ENCODE assay signal across 15 cellular contexts in genomic region chr15:79290642-79291275, GRCh38. TPM values are rescaled to one million over a fixed set of nuclear protein-coding genes. Genes with fewer than 3 reads are reported as not detected.
DNase-seq lines count a peak whose midpoint lies in the region; ATAC-seq lines count a peak whose summit lies in the region.
"Had no signal": no experiment of that assay in that cellular context is flagged by ENCODE, and none has a peak within 500 bp of the region (broad histone marks: within the 10 kb centered on the region; RNA-seq: fewer than 3 reads in every experiment).

No MANE protein-coding gene starts in this region.

- H4K20me1 ChIP-seq in Karpas-422 (ENCODE audit: insufficient read depth, low read depth, low read length) = no peaks in the 10 kb centered on the region

- peak overlapping the region; percentile 20 for H3K4me2 ChIP-seq in Karpas-422 (ENCODE audit: low read depth, low read length, poor library complexity, severe bottlenecking)

- no peaks in the 10 kb centered on the region for H3K36me3 ChIP-seq in Karpas-422 (ENCODE audit: insufficient read depth, low read length)

- no peak for DNase-seq in stimulated activated naive CD8-positive, alpha-beta T cell treated with anti-CD3 and anti-CD28 coated beads, Interleukin-15, Interleukin-2, amounts not matched to agents 100 U/mL and 50 U/mL, for 24 hours
- no peak for DNase-seq in stimulated activated naive CD8-positive, alpha-beta T cell treated with anti-CD3 and anti-CD28 coated beads, Interleukin-15, amount 100 ng/mL, for 72 hours
- peak; percentile 61 for DNase-seq in Karpas-422
- no peak for DNase-seq in activated naive CD8-positive, alpha-beta T cell treated with anti-CD3 and anti-CD28 coated beads for 36 hours
- DNase-seq in C1 segment of cervical spinal cord (lab: John Stamatoyannopoulos, UW) = no peak
- DNase-seq in substantia nigra (lab: John Stamatoyannopoulos, UW) = no peak
- DNase-seq in HPDE6-E6E7 (ENCODE audit: extremely low spot score) = no peak
- DNase-seq: COR-L47, DMS153, H7, NCI-H1436 treated with DMSO at 0.1 percent for 48 hours, NCI-H2081 treated with DMSO at 0.1 percent for 48 hours, NCI-H345, SIG-M5 had no signal

- no peaks in the 10 kb centered on the region for H3K9me3 Mint-ChIP-seq in stimulated activated naive CD8-positive, alpha-beta T cell treated with anti-CD3 and anti-CD28 coated beads, Interleukin-15, amount 100 ng/mL, for 72 hours
- H3K9me3 Mint-ChIP-seq in activated naive CD8-positive, alpha-beta T cell treated with anti-CD3 and anti-CD28 coated beads for 36 hours = no peaks in the 10 kb centered on the region
- H3K9me3 Mint-ChIP-seq in stimulated activated naive CD8-positive, alpha-beta T cell treated with anti-CD3 and anti-CD28 coated beads, Interleukin-15, Interleukin-2, amounts not matched to agents 100 ng/mL and 50 ng/mL, for 24 hours = no peaks in the 10 kb centered on the region

- H3K27ac Mint-ChIP-seq in stimulated activated naive CD8-positive, alpha-beta T cell treated with anti-CD3 and anti-CD28 coated beads, Interleukin-15, amount 100 ng/mL, for 72 hours = no peak overlapping the region
- H3K27ac Mint-ChIP-seq in activated naive CD8-positive, alpha-beta T cell treated with anti-CD3 and anti-CD28 coated beads for 36 hours = peak overlapping the region; percentile 47
- peak overlapping the region; percentile 38 for H3K27ac Mint-ChIP-seq in stimulated activated naive CD8-positive, alpha-beta T cell treated with anti-CD3 and anti-CD28 coated beads, Interleukin-15, Interleukin-2, amounts not matched to agents 100 ng/mL and 50 ng/mL, for 24 hours

- ATAC-seq in stimulated activated naive CD8-positive, alpha-beta T cell treated with anti-CD3 and anti-CD28 coated beads, Interleukin-15, Interleukin-2, amounts not matched to agents 100 U/mL and 50 U/mL, for 24 hours = peak; percentile 69
- ATAC-seq in stimulated activated naive CD8-positive, alpha-beta T cell treated with anti-CD3 and anti-CD28 coated beads, Interleukin-15, amount 100 ng/mL, for 72 hours = no peak

- H3K4me1 Mint-ChIP-seq in stimulated activated naive CD8-positive, alpha-beta T cell treated with anti-CD3 and anti-CD28 coated beads, Interleukin-15, amount 100 ng/mL, for 72 hours = peaks cover 14% of the 10 kb centered on the region
- H3K4me1 Mint-ChIP-seq in activated naive CD8-positive, alpha-beta T cell treated with anti-CD3 and anti-CD28 coated beads for 36 hours = peaks cover 11% of the 10 kb centered on the region
- H3K4me1 Mint-ChIP-seq in stimulated activated naive CD8-positive, alpha-beta T cell treated with anti-CD3 and anti-CD28 coated beads, Interleukin-15, Interleukin-2, amounts not matched to agents 100 ng/mL and 50 ng/mL, for 24 hours (ENCODE audit: low read depth) = peaks cover 9% of the 10 kb centered on the region

- H2AFZ ChIP-seq in Karpas-422 (ENCODE audit: low read length) = no peak overlapping the region

- H3K4me1 ChIP-seq in Karpas-422 (ENCODE audit: low read length) = peaks cover 12% of the 10 kb centered on the region

- no peaks in the 10 kb centered on the region for H3K9me3 ChIP-seq in Karpas-422 (ENCODE audit: low read length)

- no peak overlapping the region for H3K9ac ChIP-seq in Karpas-422 (ENCODE audit: low read length)

- peaks cover 20% of the 10 kb centered on the region for H3K27me3 Mint-ChIP-seq in stimulated activated naive CD8-positive, alpha-beta T cell treated with anti-CD3 and anti-CD28 coated beads, Interleukin-15, amount 100 ng/mL, for 72 hours
- peaks cover 28% of the 10 kb centered on the region for H3K27me3 Mint-ChIP-seq in activated naive CD8-positive, alpha-beta T cell treated with anti-CD3 and anti-CD28 coated beads for 36 hours
- H3K27me3 Mint-ChIP-seq in stimulated activated naive CD8-positive, alpha-beta T cell treated with anti-CD3 and anti-CD28 coated beads, Interleukin-15, Interleukin-2, amounts not matched to agents 100 ng/mL and 50 ng/mL, for 24 hours = peaks cover 33% of the 10 kb centered on the region

- H3K79me2 ChIP-seq in Karpas-422 (ENCODE audit: low read length) = no peaks in the 10 kb centered on the region

- H3K27me3 ChIP-seq in Karpas-422 (ENCODE audit: low read length) = no peaks in the 10 kb centered on the region

- no peaks in the 10 kb centered on the region for H3K36me3 Mint-ChIP-seq in activated naive CD8-positive, alpha-beta T cell treated with anti-CD3 and anti-CD28 coated beads for 36 hours
- no peaks in the 10 kb centered on the region for H3K36me3 Mint-ChIP-seq in stimulated activated naive CD8-positive, alpha-beta T cell treated with anti-CD3 and anti-CD28 coated beads, Interleukin-15, Interleukin-2, amounts not matched to agents 100 ng/mL and 50 ng/mL, for 24 hours (ENCODE audit: low read depth)

- H3K4me3 Mint-ChIP-seq in stimulated activated naive CD8-positive, alpha-beta T cell treated with anti-CD3 and anti-CD28 coated beads, Interleukin-15, amount 100 ng/mL, for 72 hours = no peak overlapping the region
- no peak overlapping the region for H3K4me3 Mint-ChIP-seq in activated naive CD8-positive, alpha-beta T cell treated with anti-CD3 and anti-CD28 coated beads for 36 hours
- H3K4me3 Mint-ChIP-seq in stimulated activated naive CD8-positive, alpha-beta T cell treated with anti-CD3 and anti-CD28 coated beads, Interleukin-15, Interleukin-2, amounts not matched to agents 100 ng/mL and 50 ng/mL, for 24 hours = no peak overlapping the region

- no peak overlapping the region for H3K27ac ChIP-seq in Karpas-422 (ENCODE audit: low read length)
- no peak overlapping the region for H3K27ac ChIP-seq in substantia nigra (ENCODE audit: low read depth, low read length, poor library complexity, severe bottlenecking)

- H3K4me3 ChIP-seq in Karpas-422 (ENCODE audit: low read length) = no peak overlapping the region

- no peaks in the 10 kb centered on the region for H3K9me2 ChIP-seq in Karpas-422 (replicated peaks; ENCODE audit: insufficient read depth, low read length)

RNA-seq across cellular contexts. Expression of gene ANKRD34C, which starts 8.2 kb away (rescaled TPM):
- total RNA-seq in Karpas-422 (2014; rRNA removed; shearing (Covaris generic); ENCODE audit: low replicate concordance) = 0.93 TPM in 1 of 2 replicates, not detected in the other
- total RNA-seq in activated naive CD8-positive, alpha-beta T cell treated with anti-CD3 and anti-CD28 coated beads for 36 hours = not detected
- total RNA-seq: H7 had no signal

RNA-seq across cellular contexts. Expression of gene TMED3, which starts 20.2 kb away (rescaled TPM):
- total RNA-seq in Karpas-422 (2014; rRNA removed; shearing (Covaris generic); ENCODE audit: low replicate concordance) = 67.3 and 103 TPM in 2 replicates
- 10 to 100 TPM; 43.7 to 47.4 TPM for total RNA-seq in activated naive CD8-positive, alpha-beta T cell treated with anti-CD3 and anti-CD28 coated beads for 36 hours

Comparison
In these comparisons a context has a peak if more than half of its experiments do, and no peak if none do; other contexts are left out.
1. H3K27ac Mint-ChIP-seq: peak in activated naive CD8-positive, alpha-beta T cell treated with anti-CD3 and anti-CD28 coated beads for 36 hours (single experiment) and stimulated activated naive CD8-positive, alpha-beta T cell treated with anti-CD3 and anti-CD28 coated beads, Interleukin-15, Interleukin-2, amounts not matched to agents 100 ng/mL and 50 ng/mL, for 24 hours (single experiment); none in stimulated activated naive CD8-positive, alpha-beta T cell treated with anti-CD3 and anti-CD28 coated beads, Interleukin-15, amount 100 ng/mL, for 72 hours (0 of 2).